In genomic region chr7:57179776-57180415, GRCh38 we compare ENCODE assay signal across 20 cellular contexts. TPM values are rescaled to one million over a fixed set of nuclear protein-coding genes. Genes with fewer than 3 reads are reported as not detected.
DNase-seq lines count a peak whose midpoint lies in the region; ATAC-seq and TF ChIP-seq lines count a peak whose summit lies in the region.
"Had no signal": no experiment of that assay in that cellular context is flagged by ENCODE, and none has a peak within 500 bp of the region (broad histone marks: within the 10 kb centered on the region; RNA-seq: fewer than 3 reads in every experiment).

No MANE protein-coding gene starts in this region.

- ATAC-seq in Right ventricle myocardium inferior (no peak), upper lobe of right lung (no peak)
- ATAC-seq: A549, HepG2 had no signal

- 84 to 88% methylated on average over 21 to 30 of the region's 30 CpGs for WGBS in endodermal cell (ENCODE audit: insufficient coverage in 1 of 2, insufficient read length in 1 of 2), 2 experiments

- no peak overlapping the region for H3K27ac Mint-ChIP-seq in endodermal cell
- H3K27ac Mint-ChIP-seq: CD14-positive monocyte; CD4-positive, alpha-beta memory T cell had no signal

- H3K36me3 Mint-ChIP-seq in endodermal cell (ENCODE audit: low read depth), result no peaks in the 10 kb centered on the region
- H3K36me3 Mint-ChIP-seq: CD14-positive monocyte had no signal

- H3K4me1 ChIP-seq in upper lobe of right lung, result no peaks in the 10 kb centered on the region
- no peaks in the 10 kb centered on the region for H3K4me1 ChIP-seq in endodermal cell (ENCODE audit: control insufficient read depth, insufficient read depth, low read length)
- H3K4me1 ChIP-seq: A549, BLaER1, HAP-1 had no signal

- H3K27me3 ChIP-seq in upper lobe of right lung, result no peaks in the 10 kb centered on the region
- H3K27me3 ChIP-seq in endodermal cell (ENCODE audit: control insufficient read depth, insufficient read depth, low read length, poor library complexity, severe bottlenecking), result no peaks in the 10 kb centered on the region
- H3K27me3 ChIP-seq: BLaER1 had no signal

- H3K27me3 Mint-ChIP-seq in endodermal cell (ENCODE audit: insufficient read depth), result no peaks in the 10 kb centered on the region
- H3K27me3 Mint-ChIP-seq: CD4-positive, alpha-beta memory T cell had no signal

- peaks cover 7% of the 10 kb centered on the region for H3K9me3 ChIP-seq in upper lobe of right lung
- peaks cover 58% of the 10 kb centered on the region for H3K9me3 ChIP-seq in endodermal cell (ENCODE audit: control insufficient read depth, low read length)
- H3K9me3 ChIP-seq: BLaER1, HAP-1 had no signal

- H3K4me3 Mint-ChIP-seq in endodermal cell, result no peak overlapping the region
- H3K4me3 Mint-ChIP-seq: CD14-positive monocyte; CD4-positive, alpha-beta memory T cell had no signal

- no peaks in the 10 kb centered on the region for H3K4me1 Mint-ChIP-seq in endodermal cell
- H3K4me1 Mint-ChIP-seq: CD14-positive monocyte; CD4-positive, alpha-beta memory T cell had no signal

- intact Hi-C loops in cardiac septum (cut with DNase I) (no loop called here), Right ventricle myocardium inferior (cut with DNase I) (no loop called here), posterior vena cava (cut with DNase I) (no loop called here), upper lobe of right lung (cut with DNase I) (no loop called here)

- H3K27ac ChIP-seq in upper lobe of right lung, result no peak overlapping the region
- H3K27ac ChIP-seq in endodermal cell (ENCODE audit: low read depth, low read length), result no peak overlapping the region
- H3K27ac ChIP-seq: 22Rv1, A549, BLaER1 had no signal

- H3K36me3 ChIP-seq in upper lobe of right lung (no peaks in the 10 kb centered on the region), endodermal cell (ENCODE audit: control insufficient read depth, insufficient read depth, low read length) (no peaks in the 10 kb centered on the region)
- H3K36me3 ChIP-seq: BLaER1, HAP-1 had no signal

- DNase-seq in cardiac septum (ENCODE audit: low spot score) (peak; percentile 72), Right ventricle myocardium inferior (ENCODE audit: missing footprints) (no peak), mesenteric fat pad (ENCODE audit: low spot score) (peak; percentile 86), posterior vena cava (ENCODE audit: low spot score) (peak; percentile 69), upper lobe of right lung (peak; percentile 62), RKO (ENCODE audit: low spot score) (no peak), NCI-H2081 treated with DMSO at 0.1 percent for 48 hours (lab: John Stamatoyannopoulos, UW) (no peak), endodermal cell (no peak)
- DNase-seq: CD4-positive, alpha-beta memory T cell; DMS153; DMS79; GDM1; GOT3 had no signal

- H3K9me3 Mint-ChIP-seq in endodermal cell, result peaks cover 65% of the 10 kb centered on the region

- no peak overlapping the region for H3K9ac ChIP-seq in endodermal cell (ENCODE audit: extremely low read depth, low read length, poor library complexity, severe bottlenecking)
- H3K9ac ChIP-seq: BLaER1 had no signal

- no peak overlapping the region for H3K4me3 ChIP-seq in upper lobe of right lung
- H3K4me3 ChIP-seq in endodermal cell (ENCODE audit: low read length), result no peak overlapping the region
- H3K4me3 ChIP-seq: A549, BLaER1, HAP-1 had no signal

- no peak for TF ChIP-seq CTCF in upper lobe of right lung (IDR thresholded peaks at IDR 0.05)
- TF ChIP-seq CTCF in endodermal cell (conservative IDR thresholded peaks at IDR 0.05), result no peak

RNA-seq across cellular contexts. Expression of gene ZNF479, which starts 47.7 kb away (rescaled TPM):
- total RNA-seq in cardiac septum (not detected), Right ventricle myocardium inferior (not detected), mesenteric fat pad (not detected), posterior vena cava (not detected), upper lobe of right lung (not detected), endodermal cell (not detected)
- polyA plus RNA-seq in endodermal cell (2013, experiment 1 of 2), result not detected
- polyA plus RNA-seq in endodermal cell (2013, experiment 2 of 2), result not detected
- total RNA-seq: CD4-positive, alpha-beta memory T cell; Daoy; HepG2 had no signal
- polyA plus RNA-seq: A549; CD14-positive monocyte; CD4-positive, alpha-beta memory T cell; HepG2 had no signal

Comparison
In these comparisons a context has a peak if more than half of its experiments do, and no peak if none do; other contexts are left out.
1. DNase-seq: peak in cardiac septum (single experiment), mesenteric fat pad (single experiment), posterior vena cava (single experiment) and upper lobe of right lung (single experiment); none in Right ventricle myocardium inferior (single experiment), RKO (single experiment), NCI-H2081 treated with DMSO at 0.1 percent for 48 hours (single experiment) and endodermal cell (single experiment).